Comparison of ENCODE assay signal across 8 cellular contexts in the genomic region with DNA sequence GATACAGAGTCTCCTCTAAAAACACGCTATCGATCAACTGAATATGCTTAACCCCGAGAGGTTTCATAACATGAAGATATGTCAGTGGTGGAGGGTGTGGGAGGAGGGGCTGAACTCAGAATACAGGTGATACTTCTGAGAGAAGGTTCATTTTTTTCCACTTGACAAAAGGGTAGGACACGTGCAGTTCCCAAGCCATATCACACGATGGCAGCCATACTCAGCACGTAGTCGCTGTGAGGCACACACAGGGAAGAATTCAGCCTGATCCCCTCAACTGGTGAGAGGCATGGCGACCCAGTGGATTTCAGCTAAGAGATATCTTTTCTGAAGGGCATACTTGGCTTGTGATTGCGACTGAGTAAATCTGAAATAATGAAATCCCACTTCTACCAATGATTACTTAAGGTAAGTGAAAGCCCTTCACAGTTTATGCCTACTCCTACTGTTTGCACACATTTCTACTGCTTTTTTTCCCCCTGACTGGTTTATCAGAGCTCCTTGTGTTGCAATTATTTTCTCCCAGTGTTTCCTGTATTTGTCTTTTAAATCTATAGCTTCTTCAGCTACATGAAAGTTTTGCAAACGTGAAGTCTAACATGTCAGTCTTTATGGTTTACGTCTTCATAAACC.
DNase-seq lines count a peak whose midpoint lies in the region; ATAC-seq and TF ChIP-seq lines count a peak whose summit lies in the region.

No MANE protein-coding gene starts in this region.

- H3K9me3 ChIP-seq in Karpas-422 (ENCODE audit: low read length) (no peaks in the 10 kb centered on the region), prostate gland (no peaks in the 10 kb centered on the region), transverse colon (no peaks in the 10 kb centered on the region)

- no peak overlapping the region for H3K27ac ChIP-seq in Karpas-422 (ENCODE audit: low read length)
- no peak overlapping the region for H3K27ac ChIP-seq in foreskin keratinocyte
- H3K27ac ChIP-seq in prostate gland: no peak overlapping the region
- no peak overlapping the region for H3K27ac ChIP-seq in transverse colon

- intact Hi-C loops in prostate gland (cut with DNase I): loop anchor here (5.0 kb wide), 1 partner anchor 132 kb away; the partner anchor contains the start of gene CORIN
- intact Hi-C loops in transverse colon (cut with DNase I; ENCODE audit: low total_unique reads): no loop called here

- no peaks in the 10 kb centered on the region for H4K20me1 ChIP-seq in Karpas-422 (ENCODE audit: insufficient read depth, low read depth, low read length)

- WGBS in prostate gland: 47% methylated on average over 11 of the region's 11 CpGs
- 41 to 48% methylated on average over 11 of the region's 11 CpGs for WGBS in transverse colon (ENCODE audit: low coverage in 1 of 2), 2 donors

- 0 out of 2 replicates have a peak overlapping the region, but pooled peaks have one; percentile 12 for H2AFZ ChIP-seq in Karpas-422 (ENCODE audit: low read length)

- H3K9ac ChIP-seq in Karpas-422 (ENCODE audit: low read length): no peak overlapping the region

- no peak overlapping the region for H3K4me2 ChIP-seq in Karpas-422 (ENCODE audit: low read depth, low read length, poor library complexity, severe bottlenecking)

- TF ChIP-seq EP300 in transverse colon (IDR thresholded peaks at IDR 0.05; ENCODE audit: low read depth): no peak

- H3K27me3 ChIP-seq in Karpas-422 (ENCODE audit: low read length): no peaks in the 10 kb centered on the region
- H3K27me3 ChIP-seq in foreskin keratinocyte: no peaks in the 10 kb centered on the region
- H3K27me3 ChIP-seq in prostate gland (replicated peaks; ENCODE audit: insufficient read depth): no peaks in the 10 kb centered on the region
- H3K27me3 ChIP-seq in transverse colon: no peaks in the 10 kb centered on the region

- H3K9me2 ChIP-seq in Karpas-422 (replicated peaks; ENCODE audit: insufficient read depth, low read length): no peaks in the 10 kb centered on the region

- in situ Hi-C loops in transverse colon (cut with MboI; ENCODE audit: low pct_ligation_motif_present in 1 of 4, low pct_unique_long_range_greater_than_20kb in 1 of 4, low sequenced_read_pairs in 3 of 4): no loop called here

- no peak overlapping the region for H3K4me3 ChIP-seq in Karpas-422 (ENCODE audit: low read length)
- H3K4me3 ChIP-seq in prostate gland: no peak overlapping the region
- no peak overlapping the region for H3K4me3 ChIP-seq in transverse colon

- H3K36me3 ChIP-seq in Karpas-422 (ENCODE audit: insufficient read depth, low read length) (no peaks in the 10 kb centered on the region), prostate gland (no peaks in the 10 kb centered on the region), transverse colon (no peaks in the 10 kb centered on the region)

- ATAC-seq in GM18502 (IDR thresholded peaks at IDR 0.05; ENCODE audit: poor library complexity, unreplicated experiment) (peak; percentile 65), foreskin keratinocyte (peak; percentile 72), HG03196 (IDR thresholded peaks at IDR 0.05; ENCODE audit: unreplicated experiment) (no peak)

- TF ChIP-seq CTCF in AG09319 (IDR thresholded peaks at IDR 0.05; ENCODE audit: low read depth, low read length): peak; percentile 36
- TF ChIP-seq CTCF in foreskin keratinocyte (conservative IDR thresholded peaks at IDR 0.05): peak; percentile 54
- peak in 1 of 4 experiments; percentile 45 for TF ChIP-seq CTCF in prostate gland (IDR thresholded peaks at IDR 0.05)
- TF ChIP-seq CTCF in transverse colon (IDR thresholded peaks at IDR 0.05): peak in 2 of 5 experiments; percentile 10 to 18

- H3K79me2 ChIP-seq in Karpas-422 (ENCODE audit: low read length): no peaks in the 10 kb centered on the region

- DNase-seq in AG09319 (ENCODE audit: extremely low read depth, low read depth): no peak
- DNase-seq in Karpas-422: peak; percentile 80
- peak; percentile 18 to 61 for DNase-seq in SHP77 (lab: John Stamatoyannopoulos, UW)
- DNase-seq in foreskin keratinocyte: peak in 1 of 2 donors; percentile 5
- peak; percentile 27 for DNase-seq in prostate gland (ENCODE audit: low spot score)
- no peak for DNase-seq in transverse colon

- H3K4me1 ChIP-seq in Karpas-422 (ENCODE audit: low read length) (peaks cover 12% of the 10 kb centered on the region), foreskin keratinocyte (no peaks in the 10 kb centered on the region), prostate gland (replicated peaks) (no peaks in the 10 kb centered on the region), transverse colon (no peaks in the 10 kb centered on the region)

- TF ChIP-seq POLR2A in prostate gland (IDR thresholded peaks at IDR 0.05) (no peak), transverse colon (IDR thresholded peaks at IDR 0.05) (no peak)

Comparison
In these comparisons a context has a peak if more than half of its experiments do, and no peak if none do; other contexts are left out.
1. DNase-seq: peak in Karpas-422 (single experiment), SHP77 (2 of 2) and prostate gland (single experiment); none in AG09319 (single experiment) and transverse colon (single experiment).